Comparison of ENCODE assay signal across 1 cellular context in genomic region chr3:45185052-45185451, GRCh38.
TF ChIP-seq lines count a peak whose summit lies in the region.

No MANE protein-coding gene starts in this region.

TF ChIP-seq in HepG2, 621 proteins besides CTCF, POLR2A, EP300 and RAD21:
- TF ChIP-seq MAFF (IDR thresholded peaks at IDR 0.05; ENCODE audit: low read depth, low read length) (peak; percentile 39; the same call in 1 of the 2 replicates), PREB (CRISPR knock-in tag; IDR thresholded peaks at IDR 0.05) (no peak), MAFK (conservative IDR thresholded peaks at IDR 0.05 in 1 of 2, IDR thresholded peaks at IDR 0.05 in 1 of 2; ENCODE audit: low read length in 2 of 2) (peak; percentile 56 to 64; a peak in 3 of 4 replicates)
